ENCODE assay signal across 2 cellular contexts in genomic region chr13:19650742-19651141, GRCh38.
TF ChIP-seq lines count a peak whose summit lies in the region.

No MANE protein-coding gene starts in this region.

TF ChIP-seq in IMR-90, 13 proteins besides CTCF, POLR2A, EP300 and RAD21:
- TF ChIP-seq FOS (IDR thresholded peaks at IDR 0.05; ENCODE audit: low read depth, low read length) = no peak
- peak; percentile 95 for TF ChIP-seq MAFK (IDR thresholded peaks at IDR 0.05; ENCODE audit: low read depth, low read length)
- TF ChIP-seq MAZ (IDR thresholded peaks at IDR 0.05; ENCODE audit: borderline replicate concordance, low read depth, low read length) = no peak
- no peak for TF ChIP-seq MXI1 (IDR thresholded peaks at IDR 0.05; ENCODE audit: borderline replicate concordance, low read depth, low read length)

TF ChIP-seq in H1, 55 proteins besides CTCF, POLR2A, EP300 and RAD21:
- no peak for TF ChIP-seq SP1 (IDR thresholded peaks at IDR 0.05; ENCODE audit: low read depth, low read length)
- TF ChIP-seq MAFK (IDR thresholded peaks at IDR 0.05; ENCODE audit: low read depth, low read length) = peak; percentile 42; the same call in 1 of the 2 replicates
- TF ChIP-seq KDM4A (IDR thresholded peaks at IDR 0.05; ENCODE audit: low read depth, low read length, severe bottlenecking) = no peak
- TF ChIP-seq BACH1 (IDR thresholded peaks at IDR 0.05; ENCODE audit: low read length) = no peak
- no peak for TF ChIP-seq USF2 (IDR thresholded peaks at IDR 0.05; ENCODE audit: low read length)
